ENCODE assay signal across 1 cellular context in the genomic region with DNA sequence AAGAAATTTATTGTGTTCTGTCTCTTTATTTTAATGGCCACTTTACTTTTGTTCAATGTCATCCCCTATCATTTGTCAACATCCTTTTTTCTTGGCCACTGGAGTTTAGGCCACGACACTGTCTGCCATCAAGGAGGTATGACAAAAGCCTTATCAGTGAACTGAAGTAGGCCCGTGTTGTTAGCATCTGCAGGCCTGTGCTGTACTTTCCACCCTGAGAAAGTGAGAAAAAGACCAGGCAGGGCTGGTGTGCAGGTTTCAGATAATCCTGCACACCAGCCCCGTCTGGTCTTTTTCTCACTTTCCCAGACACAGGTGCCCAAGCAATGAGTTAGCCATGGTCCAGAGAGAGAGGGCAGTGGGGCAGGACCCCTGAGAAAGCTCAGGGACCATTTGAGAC.
TF ChIP-seq lines count a peak whose summit lies in the region.

No MANE protein-coding gene starts in this region.

TF ChIP-seq in A549, 52 proteins besides CTCF, POLR2A, EP300 and RAD21:
- TF ChIP-seq ZSCAN20 (CRISPR knock-in tag; IDR thresholded peaks at IDR 0.05) (no peak), SMC3 (IDR thresholded peaks at IDR 0.05) (no peak), SREBF2 (IDR thresholded peaks at IDR 0.05) (no peak), ESRRA (IDR thresholded peaks at IDR 0.05; ENCODE audit: borderline replicate concordance, low read length) (no peak), ZFP36 (IDR thresholded peaks at IDR 0.05; ENCODE audit: borderline replicate concordance, partially characterized antibody) (no peak), JUNB (IDR thresholded peaks at IDR 0.05) (no peak), FOSB (CRISPR knock-in tag; IDR thresholded peaks at IDR 0.05) (no peak), POLR2AphosphoS2 (conservative IDR thresholded peaks at IDR 0.05; ENCODE audit: low read length) (no peak), MYC (IDR thresholded peaks at IDR 0.05; ENCODE audit: borderline replicate concordance, low read length) (no peak), HMGXB4 (CRISPR knock-in tag; IDR thresholded peaks at IDR 0.05; ENCODE audit: borderline replicate concordance) (no peak), HOXA7 (CRISPR knock-in tag; IDR thresholded peaks at IDR 0.05) (no peak), JUN (IDR thresholded peaks at IDR 0.05) (no peak), EHMT2 (IDR thresholded peaks at IDR 0.05; ENCODE audit: low read depth) (no peak), CBX2 (IDR thresholded peaks at IDR 0.05; ENCODE audit: borderline replicate concordance, low read depth) (no peak), CBX8 (IDR thresholded peaks at IDR 0.05) (no peak), HDAC2 (IDR thresholded peaks at IDR 0.05) (no peak)
- TF ChIP-seq, protein P1, sequence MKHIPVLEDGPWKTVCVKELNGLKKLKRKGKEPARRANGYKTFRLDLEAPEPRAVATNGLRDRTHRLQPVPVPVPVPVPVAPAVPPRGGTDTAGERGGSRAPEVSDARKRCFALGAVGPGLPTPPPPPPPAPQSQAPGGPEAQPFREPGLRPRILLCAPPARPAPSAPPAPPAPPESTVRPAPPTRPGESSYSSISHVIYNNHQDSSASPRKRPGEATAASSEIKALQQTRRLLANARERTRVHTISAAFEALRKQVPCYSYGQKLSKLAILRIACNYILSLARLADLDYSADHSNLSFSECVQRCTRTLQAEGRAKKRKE (CRISPR knock-in tag; IDR thresholded peaks at IDR 0.05; ENCODE audit: low read depth), result no peak
- TF ChIP-seq, protein P2, sequence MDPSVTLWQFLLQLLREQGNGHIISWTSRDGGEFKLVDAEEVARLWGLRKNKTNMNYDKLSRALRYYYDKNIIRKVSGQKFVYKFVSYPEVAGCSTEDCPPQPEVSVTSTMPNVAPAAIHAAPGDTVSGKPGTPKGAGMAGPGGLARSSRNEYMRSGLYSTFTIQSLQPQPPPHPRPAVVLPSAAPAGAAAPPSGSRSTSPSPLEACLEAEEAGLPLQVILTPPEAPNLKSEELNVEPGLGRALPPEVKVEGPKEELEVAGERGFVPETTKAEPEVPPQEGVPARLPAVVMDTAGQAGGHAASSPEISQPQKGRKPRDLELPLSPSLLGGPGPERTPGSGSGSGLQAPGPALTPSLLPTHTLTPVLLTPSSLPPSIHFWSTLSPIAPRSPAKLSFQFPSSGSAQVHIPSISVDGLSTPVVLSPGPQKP (IDR thresholded peaks at IDR 0.05; ENCODE audit: low read depth, low read length), result no peak
TF ChIP-seq in A549: peak in this region for 0.
